In genomic region chr4:165112258-165113156, GRCh38 we compare ENCODE assay signal across 1 cellular context.
TF ChIP-seq lines count a peak whose summit lies in the region.

Gene TMEM192 (minus strand): TSS chr4:165112860. CDS start chr4:165112773, 87 bp downstream.

TF ChIP-seq in GM12878, 131 proteins besides CTCF, POLR2A, EP300 and RAD21 (continued from another document):
- TF ChIP-seq KLF5 (IDR thresholded peaks at IDR 0.05; ENCODE audit: partially characterized antibody), result peak; percentile 20
- TF ChIP-seq BACH1 (IDR thresholded peaks at IDR 0.05; ENCODE audit: borderline replicate concordance), result 0 out of 2 replicates have a peak, but pooled peaks have one; percentile 60
- no peak for TF ChIP-seq HSF1 (IDR thresholded peaks at IDR 0.05; ENCODE audit: low read depth, low read length)
- TF ChIP-seq MTA3 (IDR thresholded peaks at IDR 0.05; ENCODE audit: borderline replicate concordance, low read length), result no peak
- peak; percentile 85 for TF ChIP-seq ZBTB11 (CRISPR knock-in tag; IDR thresholded peaks at IDR 0.05)
- no peak for TF ChIP-seq CEBPZ (IDR thresholded peaks at IDR 0.05; ENCODE audit: low read depth, low read length)
- TF ChIP-seq NBN (IDR thresholded peaks at IDR 0.05), result 0 out of 2 replicates have a peak, but pooled peaks have one; percentile 28
- TF ChIP-seq ASH2L (IDR thresholded peaks at IDR 0.05; ENCODE audit: borderline replicate concordance, low read depth), result no peak
- TF ChIP-seq HDAC2 (IDR thresholded peaks at IDR 0.05), result no peak
- TF ChIP-seq GATAD2B (conservative IDR thresholded peaks at IDR 0.05; ENCODE audit: low read depth), result peak; percentile 99
- peak; percentile 88 for TF ChIP-seq MYC (IDR thresholded peaks at IDR 0.05; ENCODE audit: insufficient read depth, insufficient read length, insufficient replicate concordance, low read length, severe bottlenecking)
- peak; percentile 16 for TF ChIP-seq BCL3 (IDR thresholded peaks at IDR 0.05; ENCODE audit: borderline replicate concordance, insufficient read depth, low read depth, low read length, poor library complexity, severe bottlenecking)
- TF ChIP-seq ZNF24 (IDR thresholded peaks at IDR 0.05), result no peak
- TF ChIP-seq IKZF2 (IDR thresholded peaks at IDR 0.05), result peak; percentile 15 to 31; a peak in 1 of 4 replicates
- TF ChIP-seq ATF2 (IDR thresholded peaks at IDR 0.05; ENCODE audit: low read length), result no peak
- no peak for TF ChIP-seq SUPT20H (IDR thresholded peaks at IDR 0.05; ENCODE audit: borderline replicate concordance, control insufficient read depth, low read depth, low read length)
- peak; percentile 2 for TF ChIP-seq SKIL (IDR thresholded peaks at IDR 0.05; ENCODE audit: low read depth, poor library complexity, severe bottlenecking)
- TF ChIP-seq MTA2 (IDR thresholded peaks at IDR 0.05; ENCODE audit: low read depth), result no peak
- no peak for TF ChIP-seq SRF (IDR thresholded peaks at IDR 0.05; ENCODE audit: low read depth in 2 of 2, low read length in 2 of 2)
- no peak for TF ChIP-seq NR2C1 (IDR thresholded peaks at IDR 0.05)
- TF ChIP-seq RB1 (IDR thresholded peaks at IDR 0.05; ENCODE audit: borderline replicate concordance), result peak; percentile 84; the same call in 1 of the 2 replicates
- TF ChIP-seq FOS (IDR thresholded peaks at IDR 0.05; ENCODE audit: borderline replicate concordance, extremely low read depth, insufficient read length), result no peak
- peak; percentile 89 for TF ChIP-seq MXI1 (IDR thresholded peaks at IDR 0.05; ENCODE audit: low read depth, low read length)
- TF ChIP-seq REST (IDR thresholded peaks at IDR 0.05; ENCODE audit: low read depth, low read length), result no peak
- TF ChIP-seq CEBPB (IDR thresholded peaks at IDR 0.05; ENCODE audit: borderline replicate concordance in 1 of 2, low read depth in 2 of 2, low read length in 2 of 2), result no peak
